In the genomic region with DNA sequence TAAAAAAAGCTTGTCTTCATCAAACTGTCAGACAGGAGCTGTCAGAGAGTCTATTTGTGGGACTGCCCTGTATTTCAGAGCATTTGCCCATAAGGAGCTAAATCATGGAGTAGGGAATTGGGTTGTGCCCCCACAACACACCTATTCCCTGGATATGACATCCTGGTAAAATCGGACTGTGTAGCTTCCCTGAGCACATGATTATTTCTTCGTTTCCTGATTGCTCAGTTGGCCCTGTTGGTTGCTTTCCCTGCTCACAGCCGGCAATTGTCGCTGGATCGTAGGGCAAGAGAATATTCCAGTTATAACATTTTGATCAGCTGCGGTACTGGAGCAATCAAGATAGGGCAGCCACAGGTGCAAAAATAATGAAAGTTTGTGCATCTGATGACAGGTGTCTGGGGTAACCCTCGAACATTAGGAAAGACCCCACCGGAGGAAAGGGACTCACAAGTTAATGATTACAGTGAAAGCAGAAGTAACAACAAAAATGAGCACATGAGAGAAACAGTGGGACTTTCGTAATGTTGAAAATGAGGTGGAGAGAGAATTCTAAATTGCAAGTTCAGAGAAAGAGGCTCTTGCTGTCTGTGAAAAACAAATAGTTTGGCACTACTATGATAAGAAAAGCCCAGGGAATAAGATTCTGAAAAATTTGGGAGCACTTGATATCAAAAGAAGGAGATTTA, we compare ENCODE assay signal across 10 cellular contexts. TPM values are rescaled to one million over a fixed set of nuclear protein-coding genes. Genes with fewer than 3 reads are reported as not detected.
A peak's percentile ranks its signal among the peaks of the same experiment; 100 is the strongest.
DNase-seq lines count a peak whose midpoint lies in the region; ATAC-seq and TF ChIP-seq lines count a peak whose summit lies in the region.
"Had no signal": no experiment of that assay in that cellular context is flagged by ENCODE, and none has a peak within 500 bp of the region (broad histone marks: within the 10 kb centered on the region; RNA-seq: fewer than 3 reads in every experiment).

No MANE protein-coding gene starts in this region.

- H3K27me3 Mint-ChIP-seq in naive thymus-derived CD4-positive, alpha-beta T cell, result peaks cover 5 to 21% (median 6%) of the 10 kb centered on the region in 5 donors
- peaks cover 4% of the 10 kb centered on the region for H3K27me3 Mint-ChIP-seq in activated naive CD8-positive, alpha-beta T cell treated with anti-CD3 and anti-CD28 coated beads, Interleukin-2, amount 50 U/mL, for 24 hours

- TF ChIP-seq POLR2A in heart left ventricle (IDR thresholded peaks at IDR 0.05), result no peak

- intact Hi-C loops in heart left ventricle (cut with DNase I), result no loop called here
- intact Hi-C loops in naive thymus-derived CD4-positive, alpha-beta T cell (cut with micrococcal nuclease), result no loop called here

- H3K4me3 Mint-ChIP-seq in naive thymus-derived CD4-positive, alpha-beta T cell, result no peak overlapping the region
- H3K4me3 Mint-ChIP-seq in activated naive CD8-positive, alpha-beta T cell treated with anti-CD3 and anti-CD28 coated beads, Interleukin-2, amount 50 U/mL, for 24 hours, result no peak overlapping the region
- H3K4me3 Mint-ChIP-seq: activated naive CD4-positive, alpha-beta T cell treated with anti-CD3 and anti-CD28 coated beads, Interleukin-2, amount 10 ng/mL, durations not matched to agents 7 days and 5 days; T-helper 1 cell treated with Interleukin-12 subunit alpha and Interleukin-12 subunit beta and Interleukin-4 antibody, amounts not matched to agents 30 μg/mL and 1 μg/mL, for 36 hours had no signal

- CTCF ChIA-PET in GM10248 (lab: Yijun Ruan, JAX), result interaction anchor here (0.6 to 3.6 kb wide), 9 partner anchors 12 to 389 kb away, joined by 3 to 18 read pairs (median 3); no protein-coding TSS in a partner anchor
- CTCF ChIA-PET in naive thymus-derived CD4-positive, alpha-beta T cell (lab: Charles Lee), result no interaction called here

- WGBS in heart left ventricle, 4 donors, result 46 to 56% (median 51%) methylated on average over 9 of the region's 9 CpGs

- peaks cover 0 to 4% (median 0%) of the 10 kb centered on the region in 12 donors for H3K4me1 ChIP-seq in heart left ventricle
- H3K4me1 ChIP-seq in naive thymus-derived CD4-positive, alpha-beta T cell (ENCODE audit: control insufficient read depth in 2 of 2, insufficient read depth in 2 of 2, low read length in 2 of 2), result no peaks in the 10 kb centered on the region

- DNase-seq in GM10248 (ENCODE audit: extremely low spot score) (peak; percentile 61), heart left ventricle (no peak), dedifferentiated amniotic fluid mesenchymal stem cell (ENCODE audit: extremely low spot score) (no peak), activated T-cell treated with anti-CD3 and anti-CD28 coated beads for 4 hours (no peak)
- no peak for DNase-seq in naive thymus-derived CD4-positive, alpha-beta T cell
- DNase-seq in activated naive CD8-positive, alpha-beta T cell treated with anti-CD3 and anti-CD28 coated beads, Interleukin-2, amount 50 U/mL, for 24 hours, result no peak
- DNase-seq: activated naive CD4-positive, alpha-beta T cell treated with anti-CD3 and anti-CD28 coated beads, Interleukin-2, amount 10 ng/mL, durations not matched to agents 7 days and 5 days had no signal

- POLR2A ChIA-PET in GM10248 (lab: Yijun Ruan, JAX), result no interaction called here
- POLR2A ChIA-PET in naive thymus-derived CD4-positive, alpha-beta T cell (lab: Charles Lee), result no interaction called here

- no peak overlapping the region for H3K27ac Mint-ChIP-seq in naive thymus-derived CD4-positive, alpha-beta T cell
- no peak overlapping the region for H3K27ac Mint-ChIP-seq in activated naive CD8-positive, alpha-beta T cell treated with anti-CD3 and anti-CD28 coated beads, Interleukin-2, amount 50 U/mL, for 24 hours
- H3K27ac Mint-ChIP-seq: activated naive CD4-positive, alpha-beta T cell treated with anti-CD3 and anti-CD28 coated beads, Interleukin-2, amount 10 ng/mL, durations not matched to agents 7 days and 5 days; T-helper 1 cell treated with Interleukin-12 subunit alpha and Interleukin-12 subunit beta and Interleukin-4 antibody, amounts not matched to agents 30 μg/mL and 1 μg/mL, for 36 hours had no signal

- no peaks in the 10 kb centered on the region for H3K36me3 Mint-ChIP-seq in naive thymus-derived CD4-positive, alpha-beta T cell
- no peaks in the 10 kb centered on the region for H3K36me3 Mint-ChIP-seq in activated naive CD8-positive, alpha-beta T cell treated with anti-CD3 and anti-CD28 coated beads, Interleukin-2, amount 50 U/mL, for 24 hours (ENCODE audit: low read depth)
- H3K36me3 Mint-ChIP-seq: activated naive CD4-positive, alpha-beta T cell treated with anti-CD3 and anti-CD28 coated beads, Interleukin-2, amount 10 ng/mL, durations not matched to agents 7 days and 5 days had no signal

- no peaks in the 10 kb centered on the region for H3K27me3 ChIP-seq in heart left ventricle
- no peaks in the 10 kb centered on the region for H3K27me3 ChIP-seq in naive thymus-derived CD4-positive, alpha-beta T cell (ENCODE audit: control insufficient read depth in 2 of 2, insufficient read depth in 2 of 2, low read length in 2 of 2)

- peaks cover 0 to 2% (median 0%) of the 10 kb centered on the region in 11 donors for H3K9me3 Mint-ChIP-seq in naive thymus-derived CD4-positive, alpha-beta T cell
- no peaks in the 10 kb centered on the region for H3K9me3 Mint-ChIP-seq in activated naive CD8-positive, alpha-beta T cell treated with anti-CD3 and anti-CD28 coated beads, Interleukin-2, amount 50 U/mL, for 24 hours
- H3K9me3 Mint-ChIP-seq: activated naive CD4-positive, alpha-beta T cell treated with anti-CD3 and anti-CD28 coated beads, Interleukin-2, amount 10 ng/mL, durations not matched to agents 7 days and 5 days; T-helper 1 cell treated with Interleukin-12 subunit alpha and Interleukin-12 subunit beta and Interleukin-4 antibody, amounts not matched to agents 30 μg/mL and 1 μg/mL, for 36 hours had no signal

- H3K4me3 ChIP-seq in heart left ventricle, result peak overlapping the region in 1 of 12 donors; percentile 8
- H3K4me3 ChIP-seq in naive thymus-derived CD4-positive, alpha-beta T cell (ENCODE audit: low read length), result no peak overlapping the region

- TF ChIP-seq CTCF in GM10248 (IDR thresholded peaks at IDR 0.05; ENCODE audit: control extremely low read depth, extremely low read depth, low read depth, missing control alignments) (no peak), heart left ventricle (IDR thresholded peaks at IDR 0.05) (no peak)

- no peak overlapping the region for H3K27ac ChIP-seq in heart left ventricle
- H3K27ac ChIP-seq in naive thymus-derived CD4-positive, alpha-beta T cell (ENCODE audit: low read depth, low read length), result no peak overlapping the region

- ATAC-seq in GM21390 (IDR thresholded peaks at IDR 0.05; ENCODE audit: unreplicated experiment) (peak; percentile 57), HG03432 (IDR thresholded peaks at IDR 0.05; ENCODE audit: unreplicated experiment) (peak; percentile 73), heart left ventricle (peak in 3 of 4 donors; percentile 15 to 55 (median 50))
- no peak for ATAC-seq in naive thymus-derived CD4-positive, alpha-beta T cell
- ATAC-seq in activated naive CD8-positive, alpha-beta T cell treated with anti-CD3 and anti-CD28 coated beads, Interleukin-2, amount 50 U/mL, for 24 hours, result no peak

- no peaks in the 10 kb centered on the region for H3K36me3 ChIP-seq in heart left ventricle
- no peaks in the 10 kb centered on the region for H3K36me3 ChIP-seq in naive thymus-derived CD4-positive, alpha-beta T cell (ENCODE audit: control insufficient read depth in 2 of 3, insufficient read depth in 3 of 3, low read length in 3 of 3)

- H3K4me1 Mint-ChIP-seq in naive thymus-derived CD4-positive, alpha-beta T cell, result no peaks in the 10 kb centered on the region
- H3K4me1 Mint-ChIP-seq in activated naive CD8-positive, alpha-beta T cell treated with anti-CD3 and anti-CD28 coated beads, Interleukin-2, amount 50 U/mL, for 24 hours, result peaks cover 5% of the 10 kb centered on the region
- H3K4me1 Mint-ChIP-seq: activated naive CD4-positive, alpha-beta T cell treated with anti-CD3 and anti-CD28 coated beads, Interleukin-2, amount 10 ng/mL, durations not matched to agents 7 days and 5 days had no signal

- H3K9me3 ChIP-seq in heart left ventricle, result no peaks in the 10 kb centered on the region
- H3K9me3 ChIP-seq in naive thymus-derived CD4-positive, alpha-beta T cell (ENCODE audit: control insufficient read depth in 2 of 3, low read length in 3 of 3), result no peaks in the 10 kb centered on the region

RNA-seq across cellular contexts. Expression of a gene that starts 0.5 kb away (rescaled TPM):
- total RNA-seq in heart left ventricle, result under 1 TPM in 2 of 9 donors, not detected in 7; 0.08 to 0.15 TPM
- under 1 TPM in 1 of 2 donors, not detected in 1; 0.04 TPM for polyA plus RNA-seq in heart left ventricle
- under 1 TPM in 1 of 5 experiments, not detected in 4; 0.12 TPM for total RNA-seq in naive thymus-derived CD4-positive, alpha-beta T cell
- not detected for polyA plus RNA-seq in naive thymus-derived CD4-positive, alpha-beta T cell

Comparison
In these comparisons a context has a peak if more than half of its experiments do, and no peak if none do; other contexts are left out.
1. ATAC-seq: peak in GM21390 (single experiment), HG03432 (single experiment) and heart left ventricle (3 of 4); none in naive thymus-derived CD4-positive, alpha-beta T cell (single experiment) and activated naive CD8-positive, alpha-beta T cell treated with anti-CD3 and anti-CD28 coated beads, Interleukin-2, amount 50 U/mL, for 24 hours (single experiment).